Comparison of ENCODE assay signal across 13 cellular contexts in genomic region chr5:128965638-128966302, GRCh38. TPM values are rescaled to one million over a fixed set of nuclear protein-coding genes. Genes with fewer than 3 reads are reported as not detected.
DNase-seq lines count a peak whose midpoint lies in the region; ATAC-seq and TF ChIP-seq lines count a peak whose summit lies in the region.
"Had no signal": no experiment of that assay in that cellular context is flagged by ENCODE, and none has a peak within 500 bp of the region (broad histone marks: within the 10 kb centered on the region; RNA-seq: fewer than 3 reads in every experiment).

No MANE protein-coding gene starts in this region.

- H3K27me3 ChIP-seq in HCT116 (ENCODE audit: insufficient read depth, low read length), result no peaks in the 10 kb centered on the region
- H3K27me3 ChIP-seq in iPS-15b (ENCODE audit: control insufficient read depth, insufficient read depth, low read length), result peaks cover 29% of the 10 kb centered on the region
- H3K27me3 ChIP-seq: BLaER1 had no signal

- H3K9me3 Mint-ChIP-seq in activated CD4-positive, alpha-beta T cell treated with anti-CD3 and anti-CD28 coated beads for 36 hours (ENCODE audit: low read depth), result peaks cover 6% of the 10 kb centered on the region

- no peak overlapping the region for H2AFZ ChIP-seq in HCT116 (ENCODE audit: low read depth, low read length, poor library complexity, severe bottlenecking)

- no peak for TF ChIP-seq CTCF in HCT116 (IDR thresholded peaks at IDR 0.05 in 2 of 3, conservative IDR thresholded peaks at IDR 0.05 in 1 of 3; ENCODE audit: borderline replicate concordance in 1 of 3, insufficient read depth in 1 of 3, low read depth in 2 of 3, low read length in 2 of 3)
- no peak for TF ChIP-seq CTCF in choroid plexus epithelial cell (conservative IDR thresholded peaks at IDR 0.05; ENCODE audit: low read depth, low read length)

- H3K9me2 ChIP-seq in HCT116 (ENCODE audit: insufficient read depth), result no peaks in the 10 kb centered on the region

- H3K9ac ChIP-seq in HCT116 (ENCODE audit: low read length) (peak overlapping the region; percentile 61), iPS-15b (ENCODE audit: low read depth, low read length) (no peak overlapping the region)
- H3K9ac ChIP-seq: BLaER1 had no signal

- H3K79me2 ChIP-seq in HCT116 (ENCODE audit: insufficient read depth, low read length), result no peaks in the 10 kb centered on the region

- H3K27ac Mint-ChIP-seq in activated CD4-positive, alpha-beta T cell treated with anti-CD3 and anti-CD28 coated beads for 36 hours, result no peak overlapping the region
- H3K27ac Mint-ChIP-seq: activated naive CD4-positive, alpha-beta T cell treated with anti-CD3 and anti-CD28 coated beads, Interleukin-2, amount 10 ng/mL, durations not matched to agents 7 days and 5 days; natural killer cell had no signal

- DNase-seq in HCT116 (ENCODE audit: low read depth, low spot score) (no peak), choroid plexus epithelial cell (ENCODE audit: low read depth) (no peak), sciatic nerve (ENCODE audit: low spot score) (no peak), UCSD-AML1 (lab: John Stamatoyannopoulos, UW; ENCODE audit: unreplicated experiment) (no peak)
- no peak for DNase-seq in activated CD4-positive, alpha-beta T cell treated with anti-CD3 and anti-CD28 coated beads for 36 hours
- DNase-seq in stimulated activated CD4-positive, alpha-beta T cell treated with anti-CD3 and anti-CD28 coated beads, Interleukin-12 subunit alpha, Interleukin-12 subunit beta, amount 100 ng/mL, for 4 hours, result no peak
- no peak for DNase-seq in activated naive CD4-positive, alpha-beta T cell (lab: John Stamatoyannopoulos, UW)
- DNase-seq: activated naive CD4-positive, alpha-beta T cell treated with anti-CD3 and anti-CD28 coated beads, Interleukin-2, amount 10 ng/mL, durations not matched to agents 7 days and 5 days; natural killer cell; NCI-H1092 treated with DMSO at 0.1 percent for 48 hours had no signal

- H3K36me3 ChIP-seq in HCT116 (ENCODE audit: control insufficient read depth in 1 of 2, insufficient read depth in 2 of 2, low read length in 2 of 2) (no peaks in the 10 kb centered on the region), iPS-15b (ENCODE audit: control insufficient read depth, insufficient read depth, low read length) (no peaks in the 10 kb centered on the region)
- H3K36me3 ChIP-seq: BLaER1 had no signal

- H3K4me3 ChIP-seq in HCT116 (replicated peaks in 1 of 2; ENCODE audit: low read depth in 1 of 2, low read length in 2 of 2) (peak overlapping the region; percentile 58 to 72), choroid plexus epithelial cell (ENCODE audit: low read depth, low read length) (peak overlapping the region; percentile 48), iPS-15b (ENCODE audit: low read depth, low read length) (peak overlapping the region; percentile 88)
- H3K4me3 ChIP-seq: BLaER1 had no signal

- H3K27me3 Mint-ChIP-seq in activated CD4-positive, alpha-beta T cell treated with anti-CD3 and anti-CD28 coated beads for 36 hours, result peaks cover 20% of the 10 kb centered on the region

- H3K4me2 ChIP-seq in HCT116 (ENCODE audit: low read length), result peak overlapping the region; percentile 97
- H3K4me2 ChIP-seq: BLaER1 had no signal

- H3K4me1 ChIP-seq in HCT116 (ENCODE audit: control insufficient read depth in 1 of 2, insufficient read depth in 2 of 2, low read length in 2 of 2) (peaks cover 6 to 16% of the 10 kb centered on the region in 2 experiments; a peak in 3 of 4 replicates), iPS-15b (ENCODE audit: control insufficient read depth, insufficient read depth, low read length) (peaks cover 3% of the 10 kb centered on the region)
- H3K4me1 ChIP-seq: BLaER1 had no signal

- CTCF ChIA-PET in HCT116 (lab: Charles Lee), result no interaction called here
- CTCF ChIA-PET in activated CD4-positive, alpha-beta T cell treated with anti-CD3 and anti-CD28 coated beads for 36 hours (lab: Charles Lee), result interaction anchor here (0.6 kb wide), 1 partner anchor 203 kb away, joined by 3 read pairs; no protein-coding TSS in a partner anchor

- RAD21 ChIA-PET in HCT116 (lab: Charles Lee; ENCODE audit: low non-redundant PET in 1 of 2, low total read pairs in 2 of 2, uncharacterized antibody in 2 of 2, unreplicated experiment in 2 of 2), result no interaction called here

- TF ChIP-seq POLR2A in HCT116 (IDR thresholded peaks at IDR 0.05; ENCODE audit: borderline replicate concordance, extremely low read depth, insufficient read depth, insufficient read length), result no peak

- no peaks in the 10 kb centered on the region for H3K36me3 Mint-ChIP-seq in activated CD4-positive, alpha-beta T cell treated with anti-CD3 and anti-CD28 coated beads for 36 hours (ENCODE audit: low read depth)
- H3K36me3 Mint-ChIP-seq: activated naive CD4-positive, alpha-beta T cell treated with anti-CD3 and anti-CD28 coated beads, Interleukin-2, amount 10 ng/mL, durations not matched to agents 7 days and 5 days; natural killer cell had no signal

- TF ChIP-seq RAD21 in HCT116 (IDR thresholded peaks at IDR 0.05; ENCODE audit: low read depth), result no peak

- no peaks in the 10 kb centered on the region for H3K4me1 Mint-ChIP-seq in activated CD4-positive, alpha-beta T cell treated with anti-CD3 and anti-CD28 coated beads for 36 hours
- H3K4me1 Mint-ChIP-seq: activated naive CD4-positive, alpha-beta T cell treated with anti-CD3 and anti-CD28 coated beads, Interleukin-2, amount 10 ng/mL, durations not matched to agents 7 days and 5 days; natural killer cell had no signal

- ATAC-seq in HCT116 (peak; percentile 21), sciatic nerve (peak; percentile 28)
- no peak for ATAC-seq in activated CD4-positive, alpha-beta T cell treated with anti-CD3 and anti-CD28 coated beads for 36 hours
- ATAC-seq: natural killer cell had no signal

- H4K20me1 ChIP-seq in HCT116 (ENCODE audit: insufficient read depth), result no peaks in the 10 kb centered on the region
- H4K20me1 ChIP-seq: BLaER1 had no signal

- intact Hi-C loops in HCT116 (cut with micrococcal nuclease), result no loop called here
- intact Hi-C loops in sciatic nerve (cut with DNase I), result no loop called here
- intact Hi-C loops in activated CD4-positive, alpha-beta T cell treated with anti-CD3 and anti-CD28 coated beads for 36 hours (cut with DNase I, micrococcal nuclease), result no loop called here

- BruUV-seq in HCT116 (replicated peaks; lab: Mats Ljungman, UMichigan), result TSS peak; percentile 64

- H3K27ac ChIP-seq in HCT116 (ENCODE audit: low read depth, low read length), result no peak overlapping the region
- H3K27ac ChIP-seq: BLaER1 had no signal

- H3K9me3 ChIP-seq in HCT116 (ENCODE audit: control insufficient read depth in 1 of 2, insufficient read depth in 1 of 2, low read depth in 1 of 2, low read length in 2 of 2), result no peaks in the 10 kb centered on the region
- no peaks in the 10 kb centered on the region for H3K9me3 ChIP-seq in iPS-15b (ENCODE audit: control insufficient read depth, insufficient read depth, low read length)

- POLR2A ChIA-PET in HCT116 (lab: Charles Lee), result interaction anchor here (2.4 kb wide), 1 partner anchor 129 kb away, joined by 5 read pairs; the partner anchor contains the start of gene ISOC1
- POLR2A ChIA-PET in activated CD4-positive, alpha-beta T cell treated with anti-CD3 and anti-CD28 coated beads for 36 hours (lab: Charles Lee), result no interaction called here

- H3K4me3 Mint-ChIP-seq in activated CD4-positive, alpha-beta T cell treated with anti-CD3 and anti-CD28 coated beads for 36 hours, result no peak overlapping the region
- H3K4me3 Mint-ChIP-seq: activated naive CD4-positive, alpha-beta T cell treated with anti-CD3 and anti-CD28 coated beads, Interleukin-2, amount 10 ng/mL, durations not matched to agents 7 days and 5 days; natural killer cell had no signal

TF ChIP-seq in HCT116, 20 proteins besides CTCF, POLR2A, EP300 and RAD21:
- TF ChIP-seq ELF1 (IDR thresholded peaks at IDR 0.05; ENCODE audit: borderline replicate concordance, low read depth), result no peak
- no peak for TF ChIP-seq TCF7L2 (IDR thresholded peaks at IDR 0.05; ENCODE audit: borderline replicate concordance, extremely low read depth, insufficient read depth, insufficient read length)
- no peak for TF ChIP-seq SRF (IDR thresholded peaks at IDR 0.05; ENCODE audit: low read depth)
- no peak; the same call in 1 of the 2 replicates for TF ChIP-seq SIN3A (IDR thresholded peaks at IDR 0.05; ENCODE audit: low read depth)
- no peak for TF ChIP-seq POLR2AphosphoS5 (IDR thresholded peaks at IDR 0.05; ENCODE audit: low read depth, low read length)
- no peak for TF ChIP-seq ZNF274 (IDR thresholded peaks at IDR 0.05; ENCODE audit: low read depth, low read length)
- TF ChIP-seq EZH2 (IDR thresholded peaks at IDR 0.05), result no peak
- no peak for TF ChIP-seq MAX (IDR thresholded peaks at IDR 0.05)
- no peak for TF ChIP-seq CBX3 (IDR thresholded peaks at IDR 0.05; ENCODE audit: low read depth)
- TF ChIP-seq JUND (IDR thresholded peaks at IDR 0.05), result no peak
TF ChIP-seq in HCT116: peak in this region for 0.

RNA-seq across cellular contexts. Expression of gene SLC27A6, which starts 0.5 kb away (rescaled TPM):
- total RNA-seq in HCT116 (2021; ENCODE audit: unreplicated experiment) (7.9 TPM), sciatic nerve (57.2 TPM)
- polyA plus RNA-seq in HCT116 (2012), result 3.3 and 4.4 TPM in 2 replicates
- total RNA-seq in activated CD4-positive, alpha-beta T cell treated with anti-CD3 and anti-CD28 coated beads for 36 hours, result not detected
- total RNA-seq: natural killer cell, OCI-LY7 had no signal
